In the genomic region with DNA sequence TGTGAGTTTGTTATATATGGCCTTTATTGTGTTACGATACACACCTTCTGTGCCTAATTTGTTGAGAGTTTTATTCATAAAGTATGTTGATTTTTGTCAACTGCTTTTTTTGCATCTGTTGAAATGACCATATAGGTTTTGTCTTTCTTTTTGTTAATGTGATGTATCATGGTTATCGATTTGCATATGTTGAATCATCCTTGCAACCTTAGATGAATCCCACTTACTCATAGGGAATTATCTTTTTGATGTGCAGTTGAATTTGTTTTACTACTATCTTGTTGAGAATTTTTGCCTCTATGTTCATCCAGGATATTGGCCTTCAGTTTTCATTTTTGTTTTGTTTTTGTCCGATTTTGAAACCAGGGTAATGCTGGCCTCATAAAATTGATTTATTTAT, we compare ENCODE assay signal across 17 cellular contexts. TPM values are rescaled to one million over a fixed set of nuclear protein-coding genes. Genes with fewer than 3 reads are reported as not detected.
DNase-seq lines count a peak whose midpoint lies in the region; FAIRE-seq and TF ChIP-seq lines count a peak whose summit lies in the region.
"Had no signal": no experiment of that assay in that cellular context is flagged by ENCODE, and none has a peak within 500 bp of the region (broad histone marks: within the 10 kb centered on the region; RNA-seq: fewer than 3 reads in every experiment).

No MANE protein-coding gene starts in this region.

- no peak overlapping the region for H3K4me3 ChIP-seq in bronchial epithelial cell (ENCODE audit: low read depth, low read length)
- H3K4me3 ChIP-seq in smooth muscle cell: no peak overlapping the region
- H3K4me3 ChIP-seq: A549, GM12878 had no signal

- peaks cover 18% of the 10 kb centered on the region for H3K9me3 ChIP-seq in smooth muscle cell (replicated peaks; ENCODE audit: low read depth)

- peaks cover 27% of the 10 kb centered on the region for H3F3A ChIP-seq in smooth muscle cell (ENCODE audit: low read depth)

- peak overlapping the region; percentile 39 for H3K27ac ChIP-seq in smooth muscle cell (ENCODE audit: low read depth)
- H3K27ac ChIP-seq: A549, HL-60 had no signal

- no peaks in the 10 kb centered on the region for H4K20me1 ChIP-seq in smooth muscle cell (ENCODE audit: low read depth)

- no peak overlapping the region for H3K4me2 ChIP-seq in smooth muscle cell
- H3K4me2 ChIP-seq: A549 had no signal

- H3K36me3 ChIP-seq in bronchial epithelial cell (ENCODE audit: control insufficient read depth, insufficient read depth, low read length) (no peaks in the 10 kb centered on the region), smooth muscle cell (ENCODE audit: low read depth) (peaks cover 8% of the 10 kb centered on the region)

- WGBS in smooth muscle cell (ENCODE audit: low lambda C conversion rate): 88% methylated on average over 3 of the region's 3 CpGs

- no peak overlapping the region for H3K9ac ChIP-seq in smooth muscle cell (ENCODE audit: low read depth)

- H2AFZ ChIP-seq in smooth muscle cell (ENCODE audit: low read depth): no peak overlapping the region

- no peaks in the 10 kb centered on the region for H3K27me3 ChIP-seq in bronchial epithelial cell (ENCODE audit: control insufficient read depth, insufficient read depth, low read length)
- no peaks in the 10 kb centered on the region for H3K27me3 ChIP-seq in smooth muscle cell (ENCODE audit: low read depth)

- FAIRE-seq in bronchial epithelial cell (lab: Jason Lieb, UNC): no peak
- FAIRE-seq: A549, GM12878, GM18507 had no signal

- peaks cover 24% of the 10 kb centered on the region for H3K4me1 ChIP-seq in smooth muscle cell (ENCODE audit: low read depth)

- peak; percentile 32 for DNase-seq in HCEC 1CT
- DNase-seq in M059J (ENCODE audit: low read depth): peak; percentile 49
- peak; percentile 48 for DNase-seq in bronchial epithelial cell (ENCODE audit: low read depth)
- DNase-seq in smooth muscle cell (lab: John Stamatoyannopoulos, UW; ENCODE audit: unreplicated experiment): no peak
- DNase-seq in NCI-H1048 (lab: John Stamatoyannopoulos, UW): no peak
- DNase-seq in medulla oblongata (ENCODE audit: extremely low spot score): no peak
- no peak for DNase-seq in NCI-H1436 treated with DMSO at 0.1 percent for 48 hours (lab: John Stamatoyannopoulos, UW)
- DNase-seq: Caco-2; CD8-positive, alpha-beta T cell; GOT3; H9; KBM-7 had no signal

- TF ChIP-seq CTCF in bronchial epithelial cell (IDR thresholded peaks at IDR 0.05; ENCODE audit: insufficient read depth, low read length, severe bottlenecking) (no peak), smooth muscle cell (IDR thresholded peaks at IDR 0.05; ENCODE audit: borderline replicate concordance, insufficient read depth, poor library complexity, severe bottlenecking) (no peak)

- H3K79me2 ChIP-seq in smooth muscle cell (ENCODE audit: low read depth): no peaks in the 10 kb centered on the region

RNA-seq across cellular contexts. Expression of a gene that starts 45.7 kb away (rescaled TPM):
- total RNA-seq in M059J (2014; rRNA removed; shearing (Covaris generic)): 74.4 and 92.1 TPM in 2 replicates
- total RNA-seq in bronchial epithelial cell: 164 and 318 TPM in 2 replicates
- total RNA-seq in smooth muscle cell: 44.5 and 65.8 TPM in 2 replicates
- polyA plus RNA-seq in smooth muscle cell: 15.3 and 38.5 TPM in 2 replicates
- total RNA-seq: CD8-positive, alpha-beta T cell had no signal
- polyA plus RNA-seq: CD14-positive monocyte had no signal

Comparison
In these comparisons a context has a peak if more than half of its experiments do, and no peak if none do; other contexts are left out.
1. DNase-seq: peak in HCEC 1CT (single experiment), M059J (single experiment) and bronchial epithelial cell (single experiment); none in smooth muscle cell (single experiment), NCI-H1048 (single experiment), medulla oblongata (single experiment) and NCI-H1436 treated with DMSO at 0.1 percent for 48 hours (single experiment).